Comparison of ENCODE assay signal across 14 cellular contexts in genomic region chr16:86151372-86151950, GRCh38.
DNase-seq lines count a peak whose midpoint lies in the region; ATAC-seq and TF ChIP-seq lines count a peak whose summit lies in the region.
"Had no signal": no experiment of that assay in that cellular context is flagged by ENCODE, and none has a peak within 500 bp of the region (broad histone marks: within the 10 kb centered on the region; RNA-seq: fewer than 3 reads in every experiment).

No MANE protein-coding gene starts in this region.

- H3K27me3 ChIP-seq in duodenal mucosa (ENCODE audit: control insufficient read depth in 1 of 2, insufficient read depth in 2 of 2, low read length in 2 of 2) (no peaks in the 10 kb centered on the region), left lung (peaks cover 0 to 38% of the 10 kb centered on the region in 2 donors), upper lobe of right lung (peaks cover 18% of the 10 kb centered on the region)

- H3K4me1 ChIP-seq in duodenal mucosa (ENCODE audit: control insufficient read depth in 1 of 2, insufficient read depth in 2 of 2, low read length in 2 of 2): peaks cover 0 to 6% of the 10 kb centered on the region in 2 donors
- H3K4me1 ChIP-seq in left lung: no peaks in the 10 kb centered on the region
- peaks cover 4% of the 10 kb centered on the region for H3K4me1 ChIP-seq in upper lobe of right lung

- peaks cover 13% of the 10 kb centered on the region for H3K4me1 Mint-ChIP-seq in nephron progenitor cell
- H3K4me1 Mint-ChIP-seq: CD8-positive, alpha-beta memory T cell had no signal

- intact Hi-C loops in left lung (cut with DNase I) (no loop called here), upper lobe of right lung (cut with DNase I) (no loop called here), left cardiac atrium (cut with DNase I) (no loop called here)

- H3K9me3 ChIP-seq in duodenal mucosa (ENCODE audit: control insufficient read depth in 1 of 2, low read length in 2 of 2): no peaks in the 10 kb centered on the region
- no peaks in the 10 kb centered on the region for H3K9me3 ChIP-seq in left lung
- H3K9me3 ChIP-seq in upper lobe of right lung: no peaks in the 10 kb centered on the region

- no peak for ATAC-seq in left lung
- no peak for ATAC-seq in upper lobe of right lung
- no peak for ATAC-seq in left cardiac atrium
- no peak for ATAC-seq in GM19463 (IDR thresholded peaks at IDR 0.05; ENCODE audit: unreplicated experiment)
- ATAC-seq: K562 had no signal

- H3K4me3 Mint-ChIP-seq in nephron progenitor cell: no peak overlapping the region
- H3K4me3 Mint-ChIP-seq: CD8-positive, alpha-beta memory T cell had no signal

- H3K36me3 ChIP-seq in duodenal mucosa (ENCODE audit: control insufficient read depth in 1 of 2, insufficient read depth in 2 of 2, low read length in 2 of 2) (no peaks in the 10 kb centered on the region), left lung (no peaks in the 10 kb centered on the region), upper lobe of right lung (no peaks in the 10 kb centered on the region)

- DNase-seq in left lung (no peak), nephron progenitor cell (no peak), upper lobe of right lung (no peak), dermis blood vessel endothelial cell (no peak), left cardiac atrium (no peak)
- no peak for DNase-seq in activated CD8-positive, alpha-beta memory T cell treated with anti-CD3 and anti-CD28 coated beads, Interleukin-2, amount 50 U/mL, for 4 hours
- DNase-seq: CD8-positive, alpha-beta memory T cell; NCI-H1436 treated with DMSO at 0.1 percent for 48 hours; NCI-H2081; NCI-H524; SIG-M5 had no signal

- H3K27ac ChIP-seq in duodenal mucosa (ENCODE audit: low read depth, low read length) (peak overlapping the region; percentile 56), left lung (peak overlapping the region; percentile 57 to 71), upper lobe of right lung (peak overlapping the region; percentile 63)

- H3K4me3 ChIP-seq in duodenal mucosa (ENCODE audit: low read depth in 1 of 2, low read length in 2 of 2) (no peak overlapping the region), left lung (no peak overlapping the region), upper lobe of right lung (no peak overlapping the region)
- H3K4me3 ChIP-seq: K562 had no signal

- no peak overlapping the region for H3K9ac ChIP-seq in duodenal mucosa (ENCODE audit: low read depth in 1 of 2, low read length in 2 of 2)

- H3K9me3 Mint-ChIP-seq in nephron progenitor cell: peaks cover 5% of the 10 kb centered on the region
- H3K9me3 Mint-ChIP-seq: CD8-positive, alpha-beta memory T cell had no signal

- no peaks in the 10 kb centered on the region for H3K36me3 Mint-ChIP-seq in nephron progenitor cell (ENCODE audit: low read depth)
- H3K36me3 Mint-ChIP-seq: CD8-positive, alpha-beta memory T cell had no signal

- no peak for TF ChIP-seq CTCF in left lung (IDR thresholded peaks at IDR 0.05)
- TF ChIP-seq CTCF in nephron progenitor cell (IDR thresholded peaks at IDR 0.05): no peak
- no peak for TF ChIP-seq CTCF in upper lobe of right lung (IDR thresholded peaks at IDR 0.05)

- H3K27ac Mint-ChIP-seq in nephron progenitor cell: peak overlapping the region; percentile 72
- H3K27ac Mint-ChIP-seq: CD8-positive, alpha-beta memory T cell had no signal

- H3K27me3 Mint-ChIP-seq in nephron progenitor cell (ENCODE audit: low read depth, poor library complexity): peaks cover 42% of the 10 kb centered on the region
